Comparison of ENCODE assay signal across 15 cellular contexts in genomic region chr1:182890927-182891610, GRCh38. TPM values are rescaled to one million over a fixed set of nuclear protein-coding genes. Genes with fewer than 3 reads are reported as not detected.
DNase-seq lines count a peak whose midpoint lies in the region; FAIRE-seq and TF ChIP-seq lines count a peak whose summit lies in the region.
"Had no signal": no experiment of that assay in that cellular context is flagged by ENCODE, and none has a peak within 500 bp of the region (broad histone marks: within the 10 kb centered on the region; RNA-seq: fewer than 3 reads in every experiment).

No MANE protein-coding gene starts in this region.

- WGBS in endodermal cell (ENCODE audit: insufficient coverage in 1 of 2, insufficient read length in 1 of 2), 2 experiments, result 78 to 81% methylated on average over 6 to 9 of the region's 9 CpGs
- 96% methylated on average over 9 of the region's 9 CpGs for WGBS in smooth muscle cell (ENCODE audit: low lambda C conversion rate)

- DNase-seq in COLO668 (lab: John Stamatoyannopoulos, UW; ENCODE audit: unreplicated experiment) (peak; percentile 61), NCI-H524 treated with DMSO at 0.1 percent for 48 hours (lab: John Stamatoyannopoulos, UW) (peak; percentile 24), endodermal cell (peak; percentile 65), putamen (ENCODE audit: low spot score) (no peak), HTR-8/SVneo (ENCODE audit: insufficient read length, low spot score) (no peak), smooth muscle cell (lab: John Stamatoyannopoulos, UW; ENCODE audit: unreplicated experiment) (no peak)
- DNase-seq in stimulated activated CD4-positive, alpha-beta T cell treated with anti-CD3 and anti-CD28 coated beads, Interleukin-2, amount 100 ng/mL, for 48 hours, result no peak
- DNase-seq: activated B cell treated with CpG ODN at 0.5 μM for 24 hours, NCI-H1436, testis had no signal

- peaks cover 8% of the 10 kb centered on the region for H3K9me3 Mint-ChIP-seq in endodermal cell
- H3K9me3 Mint-ChIP-seq: central memory CD8-positive, alpha-beta T cell had no signal

- peaks cover 26% of the 10 kb centered on the region for H3K36me3 Mint-ChIP-seq in endodermal cell (ENCODE audit: low read depth)

- H3K27ac ChIP-seq in HEK293 (ENCODE audit: extremely low read depth, low read depth, low read length) (no peak overlapping the region), endodermal cell (ENCODE audit: low read depth, low read length) (no peak overlapping the region), smooth muscle cell (ENCODE audit: low read depth) (no peak overlapping the region)
- H3K27ac ChIP-seq: prostate gland, testis had no signal

- no peak for TF ChIP-seq CTCF in HEK293 (tag by site-specific recombination; IDR thresholded peaks at IDR 0.05)
- no peak for TF ChIP-seq CTCF in endodermal cell (conservative IDR thresholded peaks at IDR 0.05)
- no peak for TF ChIP-seq CTCF in smooth muscle cell (IDR thresholded peaks at IDR 0.05; ENCODE audit: borderline replicate concordance, insufficient read depth, poor library complexity, severe bottlenecking)

- no peak overlapping the region for H3K4me2 ChIP-seq in smooth muscle cell

- no peak overlapping the region for H2AFZ ChIP-seq in smooth muscle cell (ENCODE audit: low read depth)

- FAIRE-seq in HTR-8/SVneo (lab: Jason Lieb, UNC), result no peak
- FAIRE-seq: islet of Langerhans had no signal

- H3K4me3 Mint-ChIP-seq in endodermal cell, result no peak overlapping the region
- H3K4me3 Mint-ChIP-seq: activated B cell treated with CpG ODN at 0.5 μM for 24 hours; activated naive CD4-positive, alpha-beta T cell treated with anti-CD3 and anti-CD28 coated beads, Interleukin-2, amount 50 U/mL, for 24 hours; central memory CD8-positive, alpha-beta T cell had no signal

- peaks cover 30% of the 10 kb centered on the region for H3F3A ChIP-seq in smooth muscle cell (ENCODE audit: low read depth)

- H3K27me3 Mint-ChIP-seq in endodermal cell (ENCODE audit: insufficient read depth), result no peaks in the 10 kb centered on the region

- H4K20me1 ChIP-seq in smooth muscle cell (ENCODE audit: low read depth), result peaks cover 12% of the 10 kb centered on the region

- no peak overlapping the region for H3K9ac ChIP-seq in endodermal cell (ENCODE audit: extremely low read depth, low read length, poor library complexity, severe bottlenecking)
- no peak overlapping the region for H3K9ac ChIP-seq in smooth muscle cell (ENCODE audit: low read depth)

- H3K4me3 ChIP-seq in HEK293 (ENCODE audit: low read depth, low read length) (no peak overlapping the region), endodermal cell (ENCODE audit: low read length) (no peak overlapping the region), smooth muscle cell (no peak overlapping the region)
- H3K4me3 ChIP-seq: prostate gland, testis had no signal

- no peaks in the 10 kb centered on the region for H3K9me3 ChIP-seq in HEK293 (ENCODE audit: control insufficient read depth, insufficient read depth, low read depth, low read length)
- no peaks in the 10 kb centered on the region for H3K9me3 ChIP-seq in endodermal cell (ENCODE audit: control insufficient read depth, low read length)
- no peaks in the 10 kb centered on the region for H3K9me3 ChIP-seq in smooth muscle cell (replicated peaks; ENCODE audit: low read depth)
- H3K9me3 ChIP-seq: prostate gland, testis had no signal

- H3K36me3 ChIP-seq in HEK293 (ENCODE audit: control insufficient read depth in 2 of 2, insufficient read depth in 1 of 2, low read length in 2 of 2) (peaks cover 27 to 39% of the 10 kb centered on the region in 2 experiments), endodermal cell (ENCODE audit: control insufficient read depth, insufficient read depth, low read length) (peaks cover 33% of the 10 kb centered on the region), smooth muscle cell (ENCODE audit: low read depth) (peaks cover 7% of the 10 kb centered on the region)

- H3K4me1 ChIP-seq in HEK293 (ENCODE audit: control insufficient read depth, insufficient read depth, low read length), result no peaks in the 10 kb centered on the region
- no peaks in the 10 kb centered on the region for H3K4me1 ChIP-seq in endodermal cell (ENCODE audit: control insufficient read depth, insufficient read depth, low read length)
- H3K4me1 ChIP-seq in smooth muscle cell (ENCODE audit: low read depth), result no peaks in the 10 kb centered on the region
- H3K4me1 ChIP-seq: prostate gland, testis had no signal

- H3K79me2 ChIP-seq in smooth muscle cell (ENCODE audit: low read depth), result no peaks in the 10 kb centered on the region

- H3K27me3 ChIP-seq in endodermal cell (ENCODE audit: control insufficient read depth, insufficient read depth, low read length, poor library complexity, severe bottlenecking) (no peaks in the 10 kb centered on the region), smooth muscle cell (ENCODE audit: low read depth) (no peaks in the 10 kb centered on the region)
- H3K27me3 ChIP-seq: testis had no signal

- POLR2A ChIA-PET in HEK293 (lab: Yijun Ruan, JAX), result no interaction called here

- no peak overlapping the region for H3K27ac Mint-ChIP-seq in endodermal cell

- CTCF ChIA-PET in HEK293 (lab: Yijun Ruan, JAX), result no interaction called here

- peaks cover 3% of the 10 kb centered on the region for H3K4me1 Mint-ChIP-seq in endodermal cell

TF ChIP-seq in HEK293, 187 proteins besides CTCF, POLR2A, EP300 and RAD21:
- TF ChIP-seq GLI4 (tag by site-specific recombination; IDR thresholded peaks at IDR 0.05) (no peak), ZIC2 (tag by site-specific recombination; IDR thresholded peaks at IDR 0.05) (0 out of 2 replicates have a peak, but pooled peaks have one; percentile 8)

RNA-seq across cellular contexts. Expression of gene DHX9, which starts 51.9 kb away (rescaled TPM):
- total RNA-seq in endodermal cell (100 to 1,000 TPM; 264 to 278 TPM), smooth muscle cell (99.2 and 138 TPM in 2 replicates)
- 181 TPM for polyA plus RNA-seq in endodermal cell (2013, experiment 1 of 2)
- 176 TPM for polyA plus RNA-seq in endodermal cell (2013, experiment 2 of 2)
- polyA plus RNA-seq in smooth muscle cell, result 65.4 and 69.5 TPM in 2 replicates

Comparison
In these comparisons a context has a peak if more than half of its experiments do, and no peak if none do; other contexts are left out.
1. DNase-seq: peak in COLO668 (single experiment), NCI-H524 treated with DMSO at 0.1 percent for 48 hours (single experiment) and endodermal cell (single experiment); none in putamen (single experiment), HTR-8/SVneo (single experiment), stimulated activated CD4-positive, alpha-beta T cell treated with anti-CD3 and anti-CD28 coated beads, Interleukin-2, amount 100 ng/mL, for 48 hours (0 of 2) and smooth muscle cell (single experiment).